In genomic region chr19:15549581-15549980, GRCh38 we compare ENCODE assay signal across 7 cellular contexts. TPM values are rescaled to one million over a fixed set of nuclear protein-coding genes. Genes with fewer than 3 reads are reported as not detected.
"Had no signal": no experiment of that assay in that cellular context is flagged by ENCODE, and none has a peak within 500 bp of the region (broad histone marks: within the 10 kb centered on the region; RNA-seq: fewer than 3 reads in every experiment).

No MANE protein-coding gene starts in this region.

- DNase-seq: GM23248, GOT3, H7, IMR-90 had no signal

- H3K36me3 ChIP-seq: HAP-1 had no signal

- ATAC-seq: HCT116 had no signal

- H3K4me1 ChIP-seq: HAP-1 had no signal

- H3K9me3 ChIP-seq: HAP-1 had no signal

- H3K27ac ChIP-seq: GM23248 had no signal

- H3K4me3 ChIP-seq: GM23248, HAP-1 had no signal

RNA-seq across cellular contexts. Expression of gene CYP4F22, which starts 41.3 kb away (rescaled TPM):
- total RNA-seq: GM23248, H7, HT-29, IMR-90 had no signal
